In the genomic region with DNA sequence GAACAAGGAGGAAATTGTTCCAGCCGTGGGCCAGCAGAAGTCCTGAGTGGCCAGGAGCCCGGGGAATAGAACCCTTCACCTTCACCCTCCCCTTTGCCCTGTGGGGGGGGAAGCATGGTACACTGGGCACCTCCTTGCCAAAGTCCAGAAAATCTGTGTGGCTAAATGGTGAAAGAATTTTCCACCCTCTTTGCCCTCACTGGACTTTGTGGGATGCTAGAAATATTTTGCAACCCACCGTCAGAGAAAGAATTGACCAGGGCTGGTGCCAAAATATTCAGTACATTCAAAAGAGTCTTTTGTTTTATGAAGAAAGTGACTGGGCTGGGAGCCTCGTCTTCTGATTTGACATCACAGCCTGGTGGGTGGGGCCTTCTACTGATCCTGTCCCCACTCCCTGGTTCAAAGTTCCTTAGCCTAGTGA, we compare ENCODE assay signal across 10 cellular contexts. TPM values are rescaled to one million over a fixed set of nuclear protein-coding genes. Genes with fewer than 3 reads are reported as not detected.
DNase-seq lines count a peak whose midpoint lies in the region; ATAC-seq and TF ChIP-seq lines count a peak whose summit lies in the region.
"Had no signal": no experiment of that assay in that cellular context is flagged by ENCODE, and none has a peak within 500 bp of the region (broad histone marks: within the 10 kb centered on the region; RNA-seq: fewer than 3 reads in every experiment).

No MANE protein-coding gene starts in this region.

- TF ChIP-seq RAD21 in IMR-90 (IDR thresholded peaks at IDR 0.05; ENCODE audit: low read length) = no peak

- H3K9me3 ChIP-seq in IMR-90 (ENCODE audit: control insufficient read depth, insufficient read depth, low read length) (no peaks in the 10 kb centered on the region), mucosa of descending colon (no peaks in the 10 kb centered on the region), upper lobe of right lung (no peaks in the 10 kb centered on the region)
- H3K9me3 ChIP-seq in effector memory CD4-positive, alpha-beta T cell (ENCODE audit: control insufficient read depth, low read length) = no peaks in the 10 kb centered on the region

- in situ Hi-C loops in IMR-90 (cut with MboI; ENCODE audit: low sequenced_read_pairs) = no loop called here

- H3K27ac ChIP-seq in IMR-90 (ENCODE audit: insufficient read depth, low read length) (no peak overlapping the region), upper lobe of right lung (peak overlapping the region; percentile 31)
- H3K27ac ChIP-seq in effector memory CD4-positive, alpha-beta T cell (ENCODE audit: insufficient read depth, low read length, poor library complexity, severe bottlenecking) = no peak overlapping the region

- H3K18ac ChIP-seq in IMR-90 (ENCODE audit: low read depth, low read length) = no peak overlapping the region

- no peak overlapping the region for H3K23ac ChIP-seq in IMR-90 (ENCODE audit: low read depth, low read length)

- H4K5ac ChIP-seq in IMR-90 (ENCODE audit: low read depth, low read length) = no peak overlapping the region

- H4K8ac ChIP-seq in IMR-90 (ENCODE audit: low read depth in 2 of 2, low read length in 2 of 2) = no peak overlapping the region

- POLR2A ChIA-PET in IMR-90 (lab: Charles Lee; ENCODE audit: unreplicated experiment) = no interaction called here

- H3K56ac ChIP-seq in IMR-90 (ENCODE audit: extremely low read depth, insufficient read depth, low read length) = no peak overlapping the region

- intact Hi-C loops in IMR-90 (cut with micrococcal nuclease) (no loop called here), mucosa of descending colon (cut with DNase I, micrococcal nuclease) (no loop called here), upper lobe of right lung (cut with DNase I) (no loop called here)

- no peak overlapping the region for H2BK20ac ChIP-seq in IMR-90 (ENCODE audit: low read depth, low read length)

- no peak overlapping the region for H2AK5ac ChIP-seq in IMR-90 (ENCODE audit: low read depth, low read length)

- no peaks in the 10 kb centered on the region for H3K4me1 ChIP-seq in IMR-90 (ENCODE audit: control insufficient read depth, insufficient read depth, low read length)
- H3K4me1 ChIP-seq in mucosa of descending colon (ENCODE audit: low read depth) = no peaks in the 10 kb centered on the region
- peaks cover 7% of the 10 kb centered on the region for H3K4me1 ChIP-seq in upper lobe of right lung
- no peaks in the 10 kb centered on the region for H3K4me1 ChIP-seq in effector memory CD4-positive, alpha-beta T cell (ENCODE audit: control insufficient read depth, insufficient read depth, low read length, poor library complexity, severe bottlenecking)

- TF ChIP-seq CTCF in IMR-90 (conservative IDR thresholded peaks at IDR 0.05; ENCODE audit: low read depth, low read length) = no peak
- no peak for TF ChIP-seq CTCF in fibroblast of mammary gland (conservative IDR thresholded peaks at IDR 0.05; ENCODE audit: control insufficient read depth, insufficient read depth, low read depth, low read length)
- no peak for TF ChIP-seq CTCF in mucosa of descending colon (IDR thresholded peaks at IDR 0.05)
- TF ChIP-seq CTCF in upper lobe of right lung (IDR thresholded peaks at IDR 0.05) = no peak

- H3K4me3 ChIP-seq in IMR-90 (ENCODE audit: insufficient read depth, low read depth, low read length) (no peak overlapping the region), fibroblast of mammary gland (ENCODE audit: control insufficient read depth, low read depth, low read length) (no peak overlapping the region), mucosa of descending colon (no peak overlapping the region), upper lobe of right lung (no peak overlapping the region)
- no peak overlapping the region for H3K4me3 ChIP-seq in effector memory CD4-positive, alpha-beta T cell (ENCODE audit: insufficient read depth, low read depth, low read length, poor library complexity, severe bottlenecking)

- no peak overlapping the region for H3K14ac ChIP-seq in IMR-90 (replicated peaks; ENCODE audit: low read depth, low read length)

- H2BK15ac ChIP-seq in IMR-90 (ENCODE audit: low read depth, low read length) = no peak overlapping the region

- H2AFZ ChIP-seq in IMR-90 (replicated peaks; ENCODE audit: low read length, poor library complexity) = no peak overlapping the region

- dilution Hi-C loops in IMR-90 (cut with HindIII; ENCODE audit: low sequenced_read_pairs, unreplicated experiment) = no loop called here

- CTCF ChIA-PET in IMR-90 (lab: Yijun Ruan, JAX) = no interaction called here

- no peak overlapping the region for H3K4me2 ChIP-seq in IMR-90 (ENCODE audit: low read depth, low read length)

- DNase-seq in IMR-90 (no peak), fibroblast of mammary gland (ENCODE audit: low read depth) (peak; percentile 31), mucosa of descending colon (peak in 1 of 3 donors; percentile 72), upper lobe of right lung (no peak), NCI-H1436 (lab: John Stamatoyannopoulos, UW) (no peak)
- DNase-seq in effector memory CD4-positive, alpha-beta T cell = no peak
- DNase-seq: naive thymus-derived CD4-positive, alpha-beta T cell; NCI-H1694; stimulated activated CD4-positive, alpha-beta T cell treated with anti-CD3 and anti-CD28 coated beads, Interleukin-2, amount 100 ng/mL, for 24 hours had no signal

- H4K20me1 ChIP-seq in IMR-90 (ENCODE audit: insufficient read depth, low read length) = no peaks in the 10 kb centered on the region

- no peak overlapping the region for H2BK5ac ChIP-seq in IMR-90 (ENCODE audit: low read depth, low read length, poor library complexity, severe bottlenecking)

- H3K27me3 ChIP-seq in IMR-90 (ENCODE audit: control insufficient read depth, insufficient read depth, low read length) (peaks cover 12% of the 10 kb centered on the region), upper lobe of right lung (no peaks in the 10 kb centered on the region)
- no peaks in the 10 kb centered on the region for H3K27me3 ChIP-seq in effector memory CD4-positive, alpha-beta T cell (replicated peaks; ENCODE audit: control insufficient read depth, insufficient read depth, low read length, poor library complexity, severe bottlenecking)

- no peak overlapping the region for H4K91ac ChIP-seq in IMR-90 (ENCODE audit: insufficient read depth, low read depth, low read length)

- no peak overlapping the region for H2AK9ac ChIP-seq in IMR-90 (replicated peaks; ENCODE audit: low read depth, low read length, poor library complexity)

- H3K36me3 ChIP-seq in IMR-90 (ENCODE audit: control insufficient read depth, insufficient read depth, low read length) (no peaks in the 10 kb centered on the region), mucosa of descending colon (ENCODE audit: low read depth) (no peaks in the 10 kb centered on the region), upper lobe of right lung (no peaks in the 10 kb centered on the region)
- no peaks in the 10 kb centered on the region for H3K36me3 ChIP-seq in effector memory CD4-positive, alpha-beta T cell (ENCODE audit: control insufficient read depth, insufficient read depth, low read length)

- no peaks in the 10 kb centered on the region for H3K79me1 ChIP-seq in IMR-90 (ENCODE audit: low read depth in 1 of 2, low read length in 2 of 2)

- WGBS in IMR-90 (ENCODE audit: extremely low coverage in 2 of 2, insufficient read length in 1 of 2), 2 experiments = no CpG with 5 or more reads among the region's 4 CpGs

- ATAC-seq in IMR-90 (ENCODE audit: low read depth) (peak; percentile 51), mucosa of descending colon (peak; percentile 71), upper lobe of right lung (no peak), HG03095 (IDR thresholded peaks at IDR 0.05; ENCODE audit: unreplicated experiment) (no peak)
- ATAC-seq: naive thymus-derived CD4-positive, alpha-beta T cell had no signal

- no peak overlapping the region for H3K4ac ChIP-seq in IMR-90 (ENCODE audit: low read depth, low read length)

- no TSS peak for BruUV-seq in IMR-90 (replicated peaks; lab: Mats Ljungman, UMichigan)

- H2BK120ac ChIP-seq in IMR-90 (ENCODE audit: low read depth, low read length) = no peak overlapping the region

- no peak for TF ChIP-seq POLR2A in IMR-90 (IDR thresholded peaks at IDR 0.05; ENCODE audit: low read depth, low read length)

- no peak overlapping the region for H3K9ac ChIP-seq in IMR-90 (ENCODE audit: low read depth, low read length)

- H3K9me1 ChIP-seq in IMR-90 (ENCODE audit: insufficient read depth, low read length) = no peaks in the 10 kb centered on the region

TF ChIP-seq in IMR-90, 13 proteins besides CTCF, POLR2A, EP300 and RAD21:
- TF ChIP-seq NFE2L2 (IDR thresholded peaks at IDR 0.05; ENCODE audit: low read depth, low read length) (no peak), RCOR1 (IDR thresholded peaks at IDR 0.05; ENCODE audit: insufficient replicate concordance, low read length) (no peak), MAZ (IDR thresholded peaks at IDR 0.05; ENCODE audit: borderline replicate concordance, low read depth, low read length) (no peak)
- TF ChIP-seq, protein P1, sequence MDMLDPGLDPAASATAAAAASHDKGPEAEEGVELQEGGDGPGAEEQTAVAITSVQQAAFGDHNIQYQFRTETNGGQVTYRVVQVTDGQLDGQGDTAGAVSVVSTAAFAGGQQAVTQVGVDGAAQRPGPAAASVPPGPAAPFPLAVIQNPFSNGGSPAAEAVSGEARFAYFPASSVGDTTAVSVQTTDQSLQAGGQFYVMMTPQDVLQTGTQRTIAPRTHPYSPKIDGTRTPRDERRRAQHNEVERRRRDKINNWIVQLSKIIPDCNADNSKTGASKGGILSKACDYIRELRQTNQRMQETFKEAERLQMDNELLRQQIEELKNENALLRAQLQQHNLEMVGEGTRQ (IDR thresholded peaks at IDR 0.05; ENCODE audit: low read depth, low read length) = no peak

RNA-seq across cellular contexts. Expression of a gene that starts 14.6 kb away (rescaled TPM):
- total RNA-seq in IMR-90 (2012; rRNA removed) (0.18 and 0.28 TPM in 2 replicates), mucosa of descending colon (10 to 100 TPM; 12.3 to 27.6 (median 22.7) TPM), upper lobe of right lung (24.1 TPM)
- polyA plus RNA-seq in IMR-90 (2012; rRNA removed) = 0.79 and 0.82 TPM in 2 replicates
- 0.54 and 1.6 TPM in 2 replicates for polyA plus RNA-seq in IMR-90 (2012; cell fraction: cytosol; rRNA removed)
- polyA plus RNA-seq in IMR-90 (2012; cell fraction: nucleus; rRNA removed; ENCODE audit: low replicate concordance) = 1.1 and 1.3 TPM in 2 replicates
- polyA plus RNA-seq: naive thymus-derived CD4-positive, alpha-beta T cell had no signal

Comparison
In these comparisons a context has a peak if more than half of its experiments do, and no peak if none do; other contexts are left out.
1. ATAC-seq: peak in IMR-90 (single experiment) and mucosa of descending colon (single experiment); none in upper lobe of right lung (single experiment) and HG03095 (single experiment).
2. RNA of a gene that starts 14.6 kb away (total RNA-seq): 24.1 TPM in upper lobe of right lung (single experiment) and 12.3 to 27.6 TPM in mucosa of descending colon; 0.18 to 0.28 TPM in IMR-90; every median in the first group is over 10 times any median in the second.